Comparison of ENCODE assay signal across 12 cellular contexts in the genomic region with DNA sequence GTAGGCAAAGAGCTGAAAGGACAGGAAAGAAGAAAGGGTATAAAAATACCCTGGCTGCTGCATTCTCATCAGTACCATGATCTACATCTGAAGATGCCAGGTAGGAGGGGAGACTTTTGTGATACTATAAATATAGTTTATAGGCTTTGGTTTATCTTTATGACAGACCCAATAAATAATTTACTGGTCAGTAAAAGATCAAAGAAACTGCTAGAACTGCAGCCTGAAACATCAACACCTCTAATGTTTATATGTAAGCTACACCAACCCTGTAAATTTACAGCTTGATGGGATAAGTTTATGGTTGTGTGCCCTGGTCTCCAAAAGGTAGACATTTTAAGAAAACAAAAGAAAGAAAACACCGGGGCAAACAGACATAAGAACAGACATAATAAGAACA.
"Had no signal": no experiment of that assay in that cellular context is flagged by ENCODE, and none has a peak within 500 bp of the region (broad histone marks: within the 10 kb centered on the region; RNA-seq: fewer than 3 reads in every experiment).

No MANE protein-coding gene starts in this region.

- H3K27me3 ChIP-seq: foreskin keratinocyte had no signal

- DNase-seq: activated CD4-positive, alpha-beta T cell treated with anti-CD3 and anti-CD28 coated beads, Interleukin-2, amount 10 ng/mL, durations not matched to agents 7 days and 5 days; activated CD4-positive, CD25-positive, alpha-beta regulatory T cell treated with anti-CD3 and anti-CD28 coated beads, Interleukin-2, amount 50 U/mL, for 72 hours; activated CD8-positive, alpha-beta T cell treated with anti-CD3 and anti-CD28 coated beads, Interleukin-2, amount 10 ng/mL, durations not matched to agents 7 days and 5 days; activated gamma-delta T cell; activated naive CD4-positive, alpha-beta T cell treated with anti-CD3 and anti-CD28 coated beads, Interleukin-2, amount 50 U/mL, for 16 hours; activated naive CD8-positive, alpha-beta T cell treated with anti-CD3 and anti-CD28 coated beads, Interleukin-2, amount 50 U/mL, for 24 hours; foreskin keratinocyte; hippocampal formation; posterior cingulate gyrus; stimulated activated CD4-positive, alpha-beta T cell treated with anti-CD3 and anti-CD28 coated beads, Interleukin-4, amount 100 ng/mL, for 24 hours; stimulated activated naive CD4-positive, alpha-beta T cell treated with Interleukin-2 at 50 U/mL for 16 hours; T1000 had no signal

- H3K4me1 ChIP-seq: foreskin keratinocyte had no signal

- ATAC-seq: activated CD8-positive, alpha-beta T cell treated with anti-CD3 and anti-CD28 coated beads, Interleukin-2, amount 10 ng/mL, durations not matched to agents 7 days and 5 days; activated naive CD8-positive, alpha-beta T cell treated with anti-CD3 and anti-CD28 coated beads, Interleukin-2, amount 50 U/mL, for 24 hours; foreskin keratinocyte had no signal

- H3K27ac ChIP-seq: foreskin keratinocyte had no signal
